ENCODE assay signal across 35 cellular contexts in the genomic region with DNA sequence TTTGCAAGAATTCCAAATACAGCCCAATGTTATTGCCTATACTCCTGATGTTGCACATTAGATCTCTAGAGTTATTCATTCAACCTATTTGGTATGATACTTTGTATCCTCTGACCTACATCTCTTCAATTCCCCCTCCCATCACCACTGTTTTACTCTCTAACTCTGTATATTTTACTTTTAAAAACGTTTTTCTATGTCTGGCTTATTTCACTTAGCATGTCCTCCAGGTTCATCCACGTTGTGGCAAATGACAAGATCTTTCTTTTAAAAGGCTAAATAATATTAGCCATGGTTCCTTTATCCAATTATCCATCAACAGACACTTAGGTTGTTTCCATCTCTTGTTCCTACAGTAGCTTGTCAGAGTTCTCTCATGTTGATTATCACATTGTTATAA.
"Had no signal": no experiment of that assay in that cellular context is flagged by ENCODE, and none has a peak within 500 bp of the region (broad histone marks: within the 10 kb centered on the region; RNA-seq: fewer than 3 reads in every experiment).

No MANE protein-coding gene starts in this region.

- H3K27ac ChIP-seq: KMS-11 had no signal

- H3K4me3 ChIP-seq: MG63 had no signal

- H3K36me3 ChIP-seq: MG63 had no signal

- H3K9me3 ChIP-seq: MG63 had no signal

- H3K4me2 ChIP-seq: KMS-11 had no signal

- H3K27me3 ChIP-seq: MG63 had no signal

- DNase-seq: Karpas-422, Kasumi-1, MG63, MM.1S, MV-4-11, NCI-H1048, NCI-H1092, NCI-H1092 treated with DMSO at 0.1 percent for 48 hours, NCI-H1105, NCI-H1105 treated with DMSO at 0.1 percent for 48 hours, NCI-H1417, NCI-H1417 treated with DMSO at 0.1 percent for 48 hours, NCI-H1436, NCI-H1436 treated with DMSO at 0.1 percent for 48 hours, NCI-H146, NCI-H1694, NCI-H187, NCI-H187 treated with DMSO at 0.1 percent for 48 hours, NCI-H1930, NCI-H2029, NCI-H2029 treated with DMSO at 0.1 percent for 48 hours, NCI-H2081, NCI-H2081 treated with DMSO at 0.1 percent for 48 hours, NCI-H2107, NCI-H2171, NCI-H2171 treated with DMSO at 0.1 percent for 48 hours, NCI-H2227 treated with DMSO at 0.1 percent for 48 hours, NCI-H226, NCI-H345, NCI-H446, NCI-H446 treated with DMSO at 0.1 percent for 48 hours, NCI-H510A, NCI-H510A treated with DMSO at 0.1 percent for 48 hours, NCI-H524 had no signal

- H3K9ac ChIP-seq: KMS-11 had no signal
